ENCODE assay signal across 23 cellular contexts in genomic region chr22:23553922-23554870, GRCh38. TPM values are rescaled to one million over a fixed set of nuclear protein-coding genes. Genes with fewer than 3 reads are reported as not detected.
A peak's percentile ranks its signal among the peaks of the same experiment; 100 is the strongest.
DNase-seq lines count a peak whose midpoint lies in the region; FAIRE-seq lines count a peak whose summit lies in the region.
"Had no signal": no experiment of that assay in that cellular context is flagged by ENCODE, and none has a peak within 500 bp of the region (broad histone marks: within the 10 kb centered on the region; RNA-seq: fewer than 3 reads in every experiment).

No MANE protein-coding gene starts in this region.

- intact Hi-C loops in head of caudate nucleus (cut with DNase I) = no loop called here
- intact Hi-C loops in posterior vena cava (cut with DNase I) = loop anchor here in 1 of 2 donors (10.0 kb wide), 1 partner anchor 149 kb away; no protein-coding TSS in a partner anchor

- peak; percentile 54 for DNase-seq in activated effector memory CD4-positive, alpha-beta T cell treated with anti-CD3 and anti-CD28 coated beads, Interleukin-2, amount 50 U/mL, for 16 hours
- DNase-seq in activated effector memory CD4-positive, alpha-beta T cell treated with Interleukin-2 at 50 U/mL for 16 hours = no peak
- peak in 37 of 42 donors; percentile 19 to 80 (median 47) for DNase-seq in head of caudate nucleus
- DNase-seq in posterior vena cava (ENCODE audit: low spot score) = peak; percentile 41
- no peak for DNase-seq in urothelium cell line (ENCODE audit: low spot score)
- DNase-seq in NAMALWA (ENCODE audit: low spot score) = no peak
- no peak for DNase-seq in SHP77 (lab: John Stamatoyannopoulos, UW)
- DNase-seq: CD4-positive, CD25-positive, alpha-beta regulatory T cell; DMS153; NCI-H1105; NCI-H146; NCI-H2029; NCI-H2171; NCI-H345; NCI-H524; NCI-H774; NK-92 treated with Interleukin-12 subunit alpha and Interleukin-12 subunit beta, amount 100 ng/mL, for 24 hours; SIG-M5 had no signal

- peak; percentile 74 for FAIRE-seq in urothelium cell line (lab: Jason Lieb, UNC)
- FAIRE-seq: GM12892 had no signal

RNA-seq across cellular contexts. Expression of gene IGLL1, which starts 25.9 kb away (rescaled TPM):
- total RNA-seq in posterior vena cava = not detected
- total RNA-seq: A673; CD4-positive, CD25-positive, alpha-beta regulatory T cell; G401; GM23338; HT1080 had no signal

Comparison
In these comparisons a context has a peak if more than half of its experiments do, and no peak if none do; other contexts are left out.
1. DNase-seq: peak in activated effector memory CD4-positive, alpha-beta T cell treated with anti-CD3 and anti-CD28 coated beads, Interleukin-2, amount 50 U/mL, for 16 hours (single experiment), head of caudate nucleus (37 of 42) and posterior vena cava (single experiment); none in activated effector memory CD4-positive, alpha-beta T cell treated with Interleukin-2 at 50 U/mL for 16 hours (single experiment), urothelium cell line (single experiment), NAMALWA (single experiment) and SHP77 (0 of 2).